In the genomic region with DNA sequence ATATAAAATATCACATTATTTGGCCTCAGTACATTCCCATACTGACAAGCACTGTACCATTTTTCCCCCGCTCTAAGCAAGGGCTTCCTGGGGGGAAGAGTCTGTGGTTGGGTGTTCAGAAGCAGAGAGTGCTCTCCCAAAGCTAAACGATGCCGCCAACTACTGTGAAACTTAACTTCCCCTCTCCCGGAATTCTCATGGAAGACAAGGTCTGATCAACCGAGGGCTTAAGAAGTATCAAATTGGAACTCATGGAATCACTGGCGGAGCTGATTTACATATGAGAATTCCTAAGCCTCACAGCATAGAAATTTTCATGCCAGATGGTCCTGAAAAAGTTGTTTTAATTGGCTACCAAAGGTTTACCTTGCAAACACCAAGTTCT, we compare ENCODE assay signal across 8 cellular contexts. TPM values are rescaled to one million over a fixed set of nuclear protein-coding genes. Genes with fewer than 3 reads are reported as not detected.
DNase-seq lines count a peak whose midpoint lies in the region; ATAC-seq lines count a peak whose summit lies in the region.

No MANE protein-coding gene starts in this region.

- peaks cover 16% of the 10 kb centered on the region for H3K36me3 Mint-ChIP-seq in activated CD4-positive, alpha-beta memory T cell treated with anti-CD3 and anti-CD28 coated beads, Interleukin-2, amount 10 ng/mL, durations not matched to agents 7 days and 5 days (ENCODE audit: low read depth)

- peak overlapping the region; percentile 82 for H3K4me3 ChIP-seq in rectal smooth muscle tissue (ENCODE audit: low read length)

- H3K9me3 Mint-ChIP-seq in activated CD4-positive, alpha-beta memory T cell treated with anti-CD3 and anti-CD28 coated beads, Interleukin-2, amount 10 ng/mL, durations not matched to agents 7 days and 5 days, result peaks cover 9% of the 10 kb centered on the region

- no peaks in the 10 kb centered on the region for H3K27me3 ChIP-seq in rectal smooth muscle tissue (ENCODE audit: control insufficient read depth, insufficient read depth, low read length)

- H3K9ac ChIP-seq in rectal smooth muscle tissue (ENCODE audit: low read length), result peak overlapping the region; percentile 8

- H3K36me3 ChIP-seq in rectal smooth muscle tissue (ENCODE audit: control insufficient read depth, insufficient read depth, low read length), result no peaks in the 10 kb centered on the region

- DNase-seq in NCI-H524 (lab: John Stamatoyannopoulos, UW) (peak; percentile 55 to 68), NCI-H524 treated with DMSO at 0.1 percent for 48 hours (lab: John Stamatoyannopoulos, UW) (no peak), Right ventricle myocardium superior (no peak), 8988T (no peak), NCI-H526 treated with DMSO at 0.1 percent for 48 hours (lab: John Stamatoyannopoulos, UW) (no peak)
- no peak for DNase-seq in activated CD4-positive, alpha-beta memory T cell treated with anti-CD3 and anti-CD28 coated beads, Interleukin-2, amount 10 ng/mL, durations not matched to agents 7 days and 5 days

- peaks cover 2% of the 10 kb centered on the region for H3K27me3 Mint-ChIP-seq in activated CD4-positive, alpha-beta memory T cell treated with anti-CD3 and anti-CD28 coated beads, Interleukin-2, amount 10 ng/mL, durations not matched to agents 7 days and 5 days

- POLR2A ChIA-PET in activated CD4-positive, alpha-beta memory T cell treated with anti-CD3 and anti-CD28 coated beads, Interleukin-2, amount 10 ng/mL, durations not matched to agents 7 days and 5 days (lab: Charles Lee), result interaction anchor here (0.7 to 3.1 kb wide), 4 partner anchors 9 to 149 kb away, joined by 3 to 12 read pairs (median 3); no protein-coding TSS in a partner anchor

- H3K4me3 Mint-ChIP-seq in activated CD4-positive, alpha-beta memory T cell treated with anti-CD3 and anti-CD28 coated beads, Interleukin-2, amount 10 ng/mL, durations not matched to agents 7 days and 5 days, result peak overlapping the region; percentile 85

- CTCF ChIA-PET in activated CD4-positive, alpha-beta memory T cell treated with anti-CD3 and anti-CD28 coated beads, Interleukin-2, amount 10 ng/mL, durations not matched to agents 7 days and 5 days (lab: Charles Lee), result interaction anchor here (1.5 kb wide), 1 partner anchor 11 kb away, joined by 5 read pairs; no protein-coding TSS in a partner anchor

- peak overlapping the region; percentile 66 for H3K27ac Mint-ChIP-seq in activated CD4-positive, alpha-beta memory T cell treated with anti-CD3 and anti-CD28 coated beads, Interleukin-2, amount 10 ng/mL, durations not matched to agents 7 days and 5 days

- peak overlapping the region; percentile 67 for H3K27ac ChIP-seq in rectal smooth muscle tissue (ENCODE audit: low read depth, low read length)

- peaks cover 3% of the 10 kb centered on the region for H3K4me1 ChIP-seq in rectal smooth muscle tissue (ENCODE audit: control insufficient read depth, insufficient read depth, low read length)

- ATAC-seq in HG03354 (IDR thresholded peaks at IDR 0.05; ENCODE audit: poor library complexity, severe bottlenecking, unreplicated experiment), result peak; percentile 13
- peak; percentile 45 for ATAC-seq in Right ventricle myocardium superior (ENCODE audit: poor library complexity)

- intact Hi-C loops in Right ventricle myocardium superior (cut with DNase I), result no loop called here

- peaks cover 50% of the 10 kb centered on the region for H3K4me1 Mint-ChIP-seq in activated CD4-positive, alpha-beta memory T cell treated with anti-CD3 and anti-CD28 coated beads, Interleukin-2, amount 10 ng/mL, durations not matched to agents 7 days and 5 days

RNA-seq across cellular contexts. Expression of gene MFF, which starts 0.4 kb away (rescaled TPM):
- total RNA-seq in activated CD4-positive, alpha-beta memory T cell treated with anti-CD3 and anti-CD28 coated beads, Interleukin-2, amount 10 ng/mL, durations not matched to agents 7 days and 5 days, result 10 to 100 TPM; 63.9 to 67.5 TPM
- total RNA-seq in Right ventricle myocardium superior, result 87.2 TPM

RNA-seq across cellular contexts. Expression of gene TM4SF20, which starts 54.4 kb away (rescaled TPM):
- total RNA-seq in activated CD4-positive, alpha-beta memory T cell treated with anti-CD3 and anti-CD28 coated beads, Interleukin-2, amount 10 ng/mL, durations not matched to agents 7 days and 5 days, result not detected
- total RNA-seq in Right ventricle myocardium superior, result not detected

Comparison
In these comparisons a context has a peak if more than half of its experiments do, and no peak if none do; other contexts are left out.
1. DNase-seq: peak in NCI-H524 (2 of 2); none in NCI-H524 treated with DMSO at 0.1 percent for 48 hours (single experiment), activated CD4-positive, alpha-beta memory T cell treated with anti-CD3 and anti-CD28 coated beads, Interleukin-2, amount 10 ng/mL, durations not matched to agents 7 days and 5 days (single experiment), Right ventricle myocardium superior (single experiment), 8988T (single experiment) and NCI-H526 treated with DMSO at 0.1 percent for 48 hours (single experiment).